ENCODE assay signal across 1 cellular context in the genomic region with DNA sequence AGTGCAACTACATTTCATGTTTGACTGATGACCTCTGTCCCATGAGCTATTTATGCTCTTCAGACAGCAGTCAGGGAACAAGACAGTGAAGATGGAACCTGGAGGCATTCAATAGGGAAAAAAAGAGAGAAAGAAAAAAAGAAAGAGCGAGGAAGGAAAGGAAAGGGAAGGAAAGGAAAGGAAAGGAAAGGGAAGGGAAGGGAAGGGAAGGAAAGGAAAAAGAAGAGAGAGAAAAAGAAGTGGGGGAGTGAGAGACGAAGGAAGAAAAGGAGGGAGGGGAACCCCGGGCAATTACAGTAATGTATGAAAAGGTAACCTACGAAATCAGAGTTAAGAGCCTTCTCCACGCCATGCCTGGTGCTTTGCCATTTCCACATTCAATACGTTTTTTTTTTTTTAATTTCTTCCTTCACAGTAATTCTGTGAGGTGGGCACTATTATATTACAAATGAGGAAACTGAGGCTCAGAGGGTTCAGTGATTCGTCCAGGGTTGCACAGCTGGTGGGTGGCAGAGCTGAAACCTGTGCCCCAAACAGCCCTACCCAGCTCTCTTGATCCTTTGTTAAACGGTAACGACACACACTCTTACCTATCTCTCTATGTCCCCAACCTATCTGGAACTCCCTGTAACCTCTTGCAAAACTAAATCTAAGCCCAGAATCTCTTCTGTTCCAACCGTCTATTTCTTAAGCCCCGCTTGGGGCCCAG.
TF ChIP-seq lines count a peak whose summit lies in the region.

No MANE protein-coding gene starts in this region.

TF ChIP-seq in H1, 55 proteins besides CTCF, POLR2A, EP300 and RAD21:
- peak; percentile 51 for TF ChIP-seq RNF2 (IDR thresholded peaks at IDR 0.05; ENCODE audit: borderline replicate concordance, low read depth, low read length, missing control alignments, poor library complexity, severe bottlenecking)
- TF ChIP-seq MAFK (IDR thresholded peaks at IDR 0.05; ENCODE audit: low read depth, low read length): no peak
- TF ChIP-seq GABPA (IDR thresholded peaks at IDR 0.05; ENCODE audit: borderline replicate concordance, insufficient read depth, low read length): no peak
- TF ChIP-seq TAF1 (IDR thresholded peaks at IDR 0.05; ENCODE audit: low read depth, low read length): no peak
- TF ChIP-seq TAF7 (optimal IDR thresholded peaks at IDR 0.05; ENCODE audit: borderline replicate concordance, low read depth, low read length): no peak
- TF ChIP-seq CBX5 (IDR thresholded peaks at IDR 0.05; ENCODE audit: low read depth, low read length): no peak
- TF ChIP-seq KDM5A (IDR thresholded peaks at IDR 0.05; ENCODE audit: low read length): no peak
